20 cellular contexts compared by ENCODE assay signal in the genomic region with DNA sequence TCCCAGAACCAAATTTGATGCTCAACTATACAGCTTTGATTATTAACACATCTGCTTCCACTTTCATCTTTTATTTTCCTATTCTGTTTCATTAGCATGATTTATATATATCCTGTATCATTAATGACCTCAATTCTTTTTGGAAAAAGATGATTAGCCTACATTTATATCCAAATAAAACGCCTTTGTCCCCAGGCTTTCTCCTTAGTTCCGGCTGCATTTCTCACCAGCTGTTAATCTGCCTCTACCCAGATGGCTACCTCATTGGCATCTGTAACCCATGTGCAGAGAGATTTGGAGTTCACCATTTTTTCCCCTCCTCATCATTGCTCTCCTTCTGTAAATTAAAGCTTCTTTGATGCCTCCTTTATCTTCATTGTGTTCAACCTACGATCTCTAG.
A peak's percentile ranks its signal among the peaks of the same experiment; 100 is the strongest.
DNase-seq lines count a peak whose midpoint lies in the region; ATAC-seq and TF ChIP-seq lines count a peak whose summit lies in the region.
"Had no signal": no experiment of that assay in that cellular context is flagged by ENCODE, and none has a peak within 500 bp of the region (broad histone marks: within the 10 kb centered on the region; RNA-seq: fewer than 3 reads in every experiment).

No MANE protein-coding gene starts in this region.

- H2AFZ ChIP-seq in DND-41 (ENCODE audit: low read depth, low read length), result no peak overlapping the region
- H2AFZ ChIP-seq in SK-N-SH (ENCODE audit: low read depth), result no peak overlapping the region

- TF ChIP-seq CTCF in CD4-positive, alpha-beta T cell (IDR thresholded peaks at IDR 0.05), result no peak
- TF ChIP-seq CTCF in DND-41 (IDR thresholded peaks at IDR 0.05; ENCODE audit: borderline replicate concordance, extremely low read depth, low read length, poor library complexity, severe bottlenecking) (no peak), SK-N-SH (IDR thresholded peaks at IDR 0.05) (no peak)

- peaks cover 6% of the 10 kb centered on the region for H3K9me3 ChIP-seq in CD4-positive, alpha-beta T cell (ENCODE audit: control insufficient read depth, low read length)
- H3K9me3 ChIP-seq in DND-41 (ENCODE audit: insufficient read depth, low read length, severe bottlenecking) (peaks cover 5% of the 10 kb centered on the region), SK-N-SH (0 out of 2 replicates have a peak, but pooled peaks cover under 1% of the 10 kb centered on the region)
- H3K9me3 ChIP-seq: prostate gland had no signal

- ATAC-seq in CD4-positive, alpha-beta T cell (ENCODE audit: poor library complexity), result no peak
- ATAC-seq in DND-41 (ENCODE audit: insufficient read depth, low read depth) (no peak), memory B cell (ENCODE audit: low read depth) (no peak), HG03280 (IDR thresholded peaks at IDR 0.05; ENCODE audit: unreplicated experiment) (no peak)
- ATAC-seq: left cardiac atrium had no signal

- intact Hi-C loops in CD4-positive, alpha-beta T cell (cut with DNase I, micrococcal nuclease), result no loop called here
- intact Hi-C loops in posterior cingulate gyrus (cut with DNase I), result loop anchor here (5.0 kb wide), 1 partner anchor 273 kb away; a partner anchor contains a TSS

- H3K27me3 Mint-ChIP-seq in CD4-positive, alpha-beta T cell, result no peaks in the 10 kb centered on the region
- H3K27me3 Mint-ChIP-seq in memory B cell, result no peaks in the 10 kb centered on the region

- H3K4me1 ChIP-seq in DND-41 (ENCODE audit: insufficient read depth, low read length) (peaks cover 82% of the 10 kb centered on the region), SK-N-SH (ENCODE audit: control insufficient read depth in 1 of 2, insufficient read depth in 2 of 2, low read depth in 1 of 2, low read length in 1 of 2) (peaks cover 33 to 38% of the 10 kb centered on the region in 2 experiments)
- H3K4me1 ChIP-seq: prostate gland had no signal

- peaks cover 16% of the 10 kb centered on the region for H3F3A ChIP-seq in SK-N-SH (replicated peaks; ENCODE audit: insufficient read depth)

- no peaks in the 10 kb centered on the region for H3K27me3 ChIP-seq in CD4-positive, alpha-beta T cell (ENCODE audit: control insufficient read depth, insufficient read depth, low read length)
- no peaks in the 10 kb centered on the region for H3K27me3 ChIP-seq in DND-41 (ENCODE audit: insufficient read depth, low read length, poor library complexity)
- no peaks in the 10 kb centered on the region for H3K27me3 ChIP-seq in SK-N-SH (ENCODE audit: insufficient read depth)
- H3K27me3 ChIP-seq: esophagus muscularis mucosa had no signal

- 0 out of 2 replicates have a peak, but pooled peaks have one; percentile 25 for TF ChIP-seq RAD21 in SK-N-SH (IDR thresholded peaks at IDR 0.05; ENCODE audit: low read length)

- H4K20me1 ChIP-seq in DND-41 (ENCODE audit: insufficient read depth, low read length), result peaks cover 3% of the 10 kb centered on the region; the same call in 1 of the 2 replicates
- no peaks in the 10 kb centered on the region for H4K20me1 ChIP-seq in SK-N-SH (ENCODE audit: insufficient read depth)

- peaks cover 59% of the 10 kb centered on the region for H3K4me1 Mint-ChIP-seq in CD4-positive, alpha-beta T cell (ENCODE audit: low read depth)
- peaks cover 20% of the 10 kb centered on the region for H3K4me1 Mint-ChIP-seq in memory B cell
- H3K4me1 Mint-ChIP-seq: neural crest cell had no signal

- H3K9me2 ChIP-seq in SK-N-SH, result no peaks in the 10 kb centered on the region

- peak overlapping the region; percentile 39; the same call in 1 of the 2 replicates for H3K9ac ChIP-seq in DND-41 (ENCODE audit: low read depth, low read length)
- H3K9ac ChIP-seq in SK-N-SH, result no peak overlapping the region

- no peak for DNase-seq in CD4-positive, alpha-beta T cell
- no peak for DNase-seq in DND-41
- DNase-seq in SK-N-SH, result peak; percentile 55
- no peak for DNase-seq in memory B cell (ENCODE audit: low spot score in 2 of 2)
- DNase-seq in posterior cingulate gyrus, result no peak
- DNase-seq in iPS-NIHi11 (ENCODE audit: low spot score), result no peak
- DNase-seq: activated CD4-positive, alpha-beta T cell treated with anti-CD3 and anti-CD28 coated beads for 48 hours; effector CD8-positive, alpha-beta T cell; H7; left cardiac atrium; NCI-H1092 treated with DMSO at 0.1 percent for 48 hours; NCI-H510A; stimulated activated CD4-positive, alpha-beta T cell treated with anti-CD3 and anti-CD28 coated beads, Interleukin-2, amount 100 ng/mL, for 48 hours had no signal

- H3K4me3 Mint-ChIP-seq in CD4-positive, alpha-beta T cell, result no peak overlapping the region
- H3K4me3 Mint-ChIP-seq in memory B cell, result no peak overlapping the region
- H3K4me3 Mint-ChIP-seq: neural crest cell, type B pancreatic cell had no signal

- H3K79me2 ChIP-seq in DND-41 (ENCODE audit: insufficient read depth, low read length), result peaks cover 60% of the 10 kb centered on the region
- H3K79me2 ChIP-seq in SK-N-SH (ENCODE audit: insufficient read depth), result peaks cover 86% of the 10 kb centered on the region

- 70% methylated on average over 3 of the region's 3 CpGs for WGBS in SK-N-SH (ENCODE audit: low lambda C conversion rate)

- no peak overlapping the region for H3K27ac ChIP-seq in CD4-positive, alpha-beta T cell (ENCODE audit: low read depth, low read length)
- H3K27ac ChIP-seq in DND-41 (ENCODE audit: low read length), result peak overlapping the region; percentile 72
- H3K27ac ChIP-seq in SK-N-SH (ENCODE audit: low read depth in 2 of 2, low read length in 1 of 2), result peak overlapping the region; percentile 19 to 93; a peak in 3 of 4 replicates
- H3K27ac ChIP-seq: esophagus muscularis mucosa, prostate gland, RWPE1, skin epidermis had no signal

- CTCF ChIA-PET in CD4-positive, alpha-beta T cell (lab: Charles Lee), result no interaction called here
- CTCF ChIA-PET in SK-N-SH (lab: Yijun Ruan, JAX), result interaction anchor here (0.5 to 1.4 kb wide), 7 partner anchors 9 to 157 kb away, joined by 3 to 7 read pairs (median 3); no protein-coding TSS in a partner anchor

- H3K9me3 Mint-ChIP-seq in CD4-positive, alpha-beta T cell, result peaks cover 2% of the 10 kb centered on the region
- peaks cover 4% of the 10 kb centered on the region for H3K9me3 Mint-ChIP-seq in memory B cell

- peaks cover 21% of the 10 kb centered on the region for H3K36me3 Mint-ChIP-seq in CD4-positive, alpha-beta T cell (ENCODE audit: low read depth)
- peaks cover 27% of the 10 kb centered on the region for H3K36me3 Mint-ChIP-seq in memory B cell

- H3K4me2 ChIP-seq in DND-41 (ENCODE audit: insufficient read depth, low read length) (peak overlapping the region; percentile 58), SK-N-SH (peak overlapping the region; percentile 70)

- peak overlapping the region; percentile 64 for H3K27ac Mint-ChIP-seq in CD4-positive, alpha-beta T cell
- peak overlapping the region; percentile 26 for H3K27ac Mint-ChIP-seq in memory B cell
- H3K27ac Mint-ChIP-seq: type B pancreatic cell had no signal

- peak in 1 of 2 experiments; percentile 82; a peak in 2 of 4 replicates for TF ChIP-seq EP300 in SK-N-SH (IDR thresholded peaks at IDR 0.05; ENCODE audit: borderline replicate concordance in 1 of 2, low read depth in 1 of 2, low read length in 1 of 2)

- 0 out of 4 replicates have a peak overlapping the region, but pooled peaks of 1 of the 2 experiments have one; percentile 20 for H3K4me3 ChIP-seq in DND-41 (ENCODE audit: low read depth in 1 of 2, low read length in 2 of 2)
- no peak overlapping the region for H3K4me3 ChIP-seq in SK-N-SH (ENCODE audit: low read depth in 2 of 2, low read length in 1 of 2)
- H3K4me3 ChIP-seq: esophagus muscularis mucosa, prostate gland, skin epidermis had no signal

- POLR2A ChIA-PET in CD4-positive, alpha-beta T cell (lab: Charles Lee), result no interaction called here
- POLR2A ChIA-PET in SK-N-SH (lab: Yijun Ruan, JAX), result interaction anchor here (1.4 kb wide), 2 partner anchors 9 to 11 kb away, joined by 3 to 10 read pairs; no protein-coding TSS in a partner anchor

- H3K36me3 ChIP-seq in DND-41 (ENCODE audit: insufficient read depth, low read length) (0 out of 2 replicates have a peak, but pooled peaks cover 9% of the 10 kb centered on the region), SK-N-SH (replicated peaks in 1 of 2; ENCODE audit: control insufficient read depth in 1 of 2, insufficient read depth in 2 of 2, low read length in 1 of 2) (peaks cover 0 to 16% of the 10 kb centered on the region in 2 experiments)
- H3K36me3 ChIP-seq: esophagus muscularis mucosa, prostate gland had no signal

TF ChIP-seq in SK-N-SH, 30 proteins besides CTCF, POLR2A, EP300 and RAD21:
- TF ChIP-seq, protein P1, sequence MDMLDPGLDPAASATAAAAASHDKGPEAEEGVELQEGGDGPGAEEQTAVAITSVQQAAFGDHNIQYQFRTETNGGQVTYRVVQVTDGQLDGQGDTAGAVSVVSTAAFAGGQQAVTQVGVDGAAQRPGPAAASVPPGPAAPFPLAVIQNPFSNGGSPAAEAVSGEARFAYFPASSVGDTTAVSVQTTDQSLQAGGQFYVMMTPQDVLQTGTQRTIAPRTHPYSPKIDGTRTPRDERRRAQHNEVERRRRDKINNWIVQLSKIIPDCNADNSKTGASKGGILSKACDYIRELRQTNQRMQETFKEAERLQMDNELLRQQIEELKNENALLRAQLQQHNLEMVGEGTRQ (IDR thresholded peaks at IDR 0.05; ENCODE audit: borderline replicate concordance, low read depth, low read length), result no peak
- TF ChIP-seq EZH2phosphoT487 (IDR thresholded peaks at IDR 0.05; ENCODE audit: borderline replicate concordance, low read depth) (no peak), JUND (IDR thresholded peaks at IDR 0.05) (no peak), TCF12 (IDR thresholded peaks at IDR 0.05) (peak; percentile 39; the same call in 1 of the 2 replicates), RXRA (IDR thresholded peaks at IDR 0.05; ENCODE audit: borderline replicate concordance, low read depth) (no peak), CHD2 (IDR thresholded peaks at IDR 0.05; ENCODE audit: low read length, partially characterized antibody) (peak; percentile 38), GATA2 (CRISPR knock-in tag; IDR thresholded peaks at IDR 0.05) (peak; percentile 14; the same call in 1 of the 2 replicates)
TF ChIP-seq in SK-N-SH: peak in this region for 3.
